Comparison of ENCODE assay signal across 8 cellular contexts in the genomic region with DNA sequence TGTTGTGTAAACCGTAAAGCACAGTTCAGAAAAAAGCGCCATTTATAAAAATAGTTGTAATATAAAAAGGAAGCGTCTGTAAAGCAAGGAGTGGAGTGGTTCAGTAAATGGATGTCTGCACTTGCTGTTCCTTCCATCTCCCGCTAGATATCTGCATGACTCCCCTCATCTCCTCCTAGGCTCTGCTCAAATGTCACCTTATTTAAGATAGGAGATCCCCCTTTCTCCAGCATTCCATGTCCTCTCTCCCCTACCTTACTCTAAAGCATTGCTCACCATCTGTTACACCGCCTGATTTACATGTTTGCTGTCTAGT. TPM values are rescaled to one million over a fixed set of nuclear protein-coding genes. Genes with fewer than 3 reads are reported as not detected.
DNase-seq lines count a peak whose midpoint lies in the region; ATAC-seq and TF ChIP-seq lines count a peak whose summit lies in the region.

No MANE protein-coding gene starts in this region.

- no peak for DNase-seq in heart left ventricle
- no peak for DNase-seq in cardiac septum (ENCODE audit: low spot score)
- DNase-seq in Peyer's patch: no peak
- DNase-seq in fibroblast of pulmonary artery (ENCODE audit: low read depth): no peak
- DNase-seq in sigmoid colon: no peak
- DNase-seq in 8988T: no peak

- peaks cover 0 to 41% (median 21%) of the 10 kb centered on the region in 9 donors for H3K36me3 ChIP-seq in heart left ventricle
- peaks cover 0 to 27% (median 0%) of the 10 kb centered on the region in 3 donors for H3K36me3 ChIP-seq in Peyer's patch
- H3K36me3 ChIP-seq in sigmoid colon: peaks cover 1 to 32% (median 8%) of the 10 kb centered on the region in 4 donors

- H3K4me1 ChIP-seq in heart left ventricle: peaks cover 0 to 45% (median 35%) of the 10 kb centered on the region in 12 donors
- H3K4me1 ChIP-seq in Peyer's patch: peaks cover 0 to 27% (median 4%) of the 10 kb centered on the region in 4 donors
- H3K4me1 ChIP-seq in sigmoid colon: peaks cover 0 to 48% (median 37%) of the 10 kb centered on the region in 4 donors

- TF ChIP-seq EP300 in sigmoid colon (IDR thresholded peaks at IDR 0.05): no peak

- H3K27me3 ChIP-seq in heart left ventricle: peaks cover 0 to 6% (median 0%) of the 10 kb centered on the region in 9 donors
- H3K27me3 ChIP-seq in Peyer's patch: no peaks in the 10 kb centered on the region
- H3K27me3 ChIP-seq in sigmoid colon: no peaks in the 10 kb centered on the region

- no peak for TF ChIP-seq POLR2A in heart left ventricle (IDR thresholded peaks at IDR 0.05)
- no peak for TF ChIP-seq POLR2A in Peyer's patch (IDR thresholded peaks at IDR 0.05)
- no peak for TF ChIP-seq POLR2A in sigmoid colon (IDR thresholded peaks at IDR 0.05)

- H3K27ac ChIP-seq in heart left ventricle (peak overlapping the region in 11 of 12 donors; percentile 81 to 93 (median 91)), Peyer's patch (peak overlapping the region; percentile 81 to 86 (median 84)), sigmoid colon (peak overlapping the region; percentile 83 to 93 (median 88))

- H3K4me3 ChIP-seq in heart left ventricle: peak overlapping the region; percentile 72 to 95 (median 84)
- H3K4me3 ChIP-seq in Peyer's patch: peak overlapping the region; percentile 77 to 97 (median 88)
- peak overlapping the region; percentile 98 for H3K4me3 ChIP-seq in fibroblast of pulmonary artery (replicated peaks; ENCODE audit: low read depth, low read length)
- peak overlapping the region; percentile 68 to 96 (median 83) for H3K4me3 ChIP-seq in sigmoid colon

- intact Hi-C loops in heart left ventricle (cut with DNase I) (loop anchor here in 1 of 10 donors (5.0 kb wide), 1 partner anchor 125 kb away; the partner anchor contains the start of gene PINK1), cardiac septum (cut with DNase I) (no loop called here), sigmoid colon (cut with DNase I) (loop anchor here (2.0 to 5.0 kb wide), 2 partner anchors 18 to 530 kb away; partner anchors contain the start of gene PLA2G2A)

- H3K9me3 ChIP-seq in heart left ventricle: no peaks in the 10 kb centered on the region
- no peaks in the 10 kb centered on the region for H3K9me3 ChIP-seq in Peyer's patch
- H3K9me3 ChIP-seq in sigmoid colon: no peaks in the 10 kb centered on the region

- 30 to 39% (median 35%) methylated on average over 5 of the region's 5 CpGs for WGBS in heart left ventricle, 4 donors
- WGBS in sigmoid colon, 2 donors: 29 to 41% methylated on average over 5 of the region's 5 CpGs

- ATAC-seq in heart left ventricle (peak in 3 of 4 donors; percentile 1 to 4 (median 2)), GM18511 (IDR thresholded peaks at IDR 0.05; ENCODE audit: unreplicated experiment) (no peak), HG03135 (IDR thresholded peaks at IDR 0.05; ENCODE audit: unreplicated experiment) (no peak)

- TF ChIP-seq CTCF in heart left ventricle (IDR thresholded peaks at IDR 0.05): no peak
- no peak for TF ChIP-seq CTCF in Peyer's patch (IDR thresholded peaks at IDR 0.05)
- no peak for TF ChIP-seq CTCF in fibroblast of pulmonary artery (IDR thresholded peaks at IDR 0.05; ENCODE audit: low read length, missing control alignments)
- TF ChIP-seq CTCF in sigmoid colon (IDR thresholded peaks at IDR 0.05): no peak

RNA-seq across cellular contexts. Expression of gene MUL1, which starts 0.7 kb away (rescaled TPM):
- total RNA-seq in heart left ventricle: 10 to 100 TPM; 34.5 to 57.1 (median 41.2) TPM
- polyA plus RNA-seq in heart left ventricle: 10 to 100 TPM; 12.4 to 57.3 TPM
- total RNA-seq in cardiac septum: 35.1 TPM
- 10 to 100 TPM in 3 of 4 donors, 1 to 10 TPM in 1; 5.8 to 42.9 (median 28.7) TPM for total RNA-seq in Peyer's patch
- 10 to 100 TPM; 26.8 to 34.1 (median 32.6) TPM for total RNA-seq in sigmoid colon
- polyA plus RNA-seq in sigmoid colon: 10 to 100 TPM in 1 of 3 donors, 1 to 10 TPM in 2; 4.8 to 30.3 (median 9.2) TPM

RNA-seq across cellular contexts. Expression of gene CAMK2N1, which starts 21.2 kb away (rescaled TPM):
- total RNA-seq in heart left ventricle (10 to 100 TPM in 1 of 9 donors, 1 to 10 TPM in 8; 4.2 to 10.0 (median 7.3) TPM), cardiac septum (11.7 TPM), Peyer's patch (10 to 100 TPM; 18.2 to 89.7 (median 75.1) TPM), sigmoid colon (10 to 100 TPM; 18.3 to 31.9 (median 28.0) TPM)
- polyA plus RNA-seq in heart left ventricle (1 to 10 TPM; 3.8 to 5.7 TPM), sigmoid colon (100 to 1,000 TPM in 2 of 3 donors, 10 to 100 TPM in 1; 43.9 to 247 (median 231) TPM)

RNA-seq across cellular contexts. Expression of gene FAM43B, which starts 45.2 kb away (rescaled TPM):
- total RNA-seq in heart left ventricle (1 to 10 TPM; 1.4 to 5.2 (median 2.9) TPM), cardiac septum (3.9 TPM), Peyer's patch (not detected), sigmoid colon (1 to 10 TPM in 3 of 4 donors, under 1 TPM in 1; 0.81 to 1.7 (median 1.5) TPM)
- polyA plus RNA-seq in heart left ventricle (1 to 10 TPM; 1.2 to 1.9 TPM), sigmoid colon (under 1 TPM in 2 of 3 donors, not detected in 1; 0.23 to 0.29 TPM)

Comparison
In these comparisons a context has a peak if more than half of its experiments do, and no peak if none do; other contexts are left out.
1. ATAC-seq: peak in heart left ventricle (3 of 4); none in GM18511 (single experiment) and HG03135 (single experiment).
2. Peak in every context shown above with its lines, with median percentiles within 50 percentile points of each other: H3K27ac ChIP-seq and H3K4me3 ChIP-seq.